Comparison of ENCODE assay signal across 1 cellular context in genomic region chr7:2002561-2003450, GRCh38.
TF ChIP-seq lines count a peak whose summit lies in the region.

No MANE protein-coding gene starts in this region.

TF ChIP-seq in WTC11, 78 proteins besides CTCF, POLR2A, EP300 and RAD21 (continued from another document):
- TF ChIP-seq AR (CRISPR knock-in tag; IDR thresholded peaks at IDR 0.05) (no peak), NFYB (CRISPR knock-in tag; conservative IDR thresholded peaks at IDR 0.05; ENCODE audit: low read depth) (no peak), CBFB (CRISPR knock-in tag; IDR thresholded peaks at IDR 0.05; ENCODE audit: low read depth) (no peak), ZMAT4 (CRISPR knock-in tag; IDR thresholded peaks at IDR 0.05) (no peak)
